Comparison of ENCODE assay signal across 21 cellular contexts in the genomic region with DNA sequence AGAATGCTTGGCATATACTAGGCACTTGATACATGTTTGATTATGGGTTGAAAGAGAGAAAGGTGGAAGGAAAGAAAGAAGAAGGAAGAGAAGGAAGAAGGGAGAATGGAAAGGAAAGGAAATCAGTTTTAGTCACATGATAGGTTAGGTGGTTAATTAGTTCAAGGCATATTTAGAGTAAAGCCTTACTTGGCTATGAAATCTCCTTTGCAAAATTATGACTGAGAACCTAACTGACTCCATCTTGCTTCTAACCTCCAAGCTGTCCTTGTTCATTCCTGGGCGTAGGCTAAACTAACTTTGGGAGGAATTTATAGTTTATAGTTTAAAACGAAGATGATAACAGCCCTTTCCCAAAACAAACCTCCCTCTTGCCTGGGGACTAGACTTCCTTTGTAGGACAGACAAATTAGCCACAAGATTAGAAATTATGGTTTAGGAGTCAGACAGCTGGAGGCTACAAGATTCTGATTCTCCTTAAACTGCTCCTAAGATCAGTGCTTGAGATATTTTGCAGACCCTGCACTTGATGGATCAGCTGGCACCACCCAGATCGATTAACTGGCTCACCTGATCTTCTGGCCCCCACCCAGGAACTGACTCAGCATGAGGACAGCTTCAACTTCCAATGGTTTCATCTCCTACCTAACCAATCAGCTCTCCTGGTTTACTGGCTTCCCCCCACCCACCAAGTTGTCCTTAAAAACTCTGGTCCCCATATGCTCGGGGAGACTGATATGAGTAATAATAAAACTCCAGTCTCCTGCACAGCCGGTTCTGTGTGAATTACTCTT. TPM values are rescaled to one million over a fixed set of nuclear protein-coding genes. Genes with fewer than 3 reads are reported as not detected.
DNase-seq lines count a peak whose midpoint lies in the region; ATAC-seq, FAIRE-seq and TF ChIP-seq lines count a peak whose summit lies in the region.
"Had no signal": no experiment of that assay in that cellular context is flagged by ENCODE, and none has a peak within 500 bp of the region (broad histone marks: within the 10 kb centered on the region; RNA-seq: fewer than 3 reads in every experiment).

No MANE protein-coding gene starts in this region.

- peaks cover 71% of the 10 kb centered on the region for H3K36me3 Mint-ChIP-seq in activated naive CD4-positive, alpha-beta T cell treated with anti-CD3 and anti-CD28 coated beads, Interleukin-2, amount 10 ng/mL, durations not matched to agents 7 days and 5 days

- ATAC-seq in HG02840 (IDR thresholded peaks at IDR 0.05; ENCODE audit: low FRiP score, unreplicated experiment): no peak
- no peak for ATAC-seq in HG03378 (IDR thresholded peaks at IDR 0.05; ENCODE audit: unreplicated experiment)
- ATAC-seq: left cardiac atrium had no signal

- H3K27me3 Mint-ChIP-seq in activated naive CD4-positive, alpha-beta T cell treated with anti-CD3 and anti-CD28 coated beads, Interleukin-2, amount 10 ng/mL, durations not matched to agents 7 days and 5 days: no peaks in the 10 kb centered on the region

- no peak overlapping the region for H3K4me3 Mint-ChIP-seq in activated naive CD4-positive, alpha-beta T cell treated with anti-CD3 and anti-CD28 coated beads, Interleukin-2, amount 10 ng/mL, durations not matched to agents 7 days and 5 days

- peaks cover 16% of the 10 kb centered on the region for H3K4me1 Mint-ChIP-seq in activated naive CD4-positive, alpha-beta T cell treated with anti-CD3 and anti-CD28 coated beads, Interleukin-2, amount 10 ng/mL, durations not matched to agents 7 days and 5 days

- POLR2A ChIA-PET in endothelial cell of umbilical vein (lab: Charles Lee): no interaction called here

- 72% methylated on average over 5 of the region's 5 CpGs for WGBS in smooth muscle cell (ENCODE audit: low lambda C conversion rate)

- H4K20me1 ChIP-seq in endothelial cell of umbilical vein (replicated peaks; ENCODE audit: control insufficient read depth, extremely low read depth, insufficient read depth, low read length): no peaks in the 10 kb centered on the region
- no peaks in the 10 kb centered on the region for H4K20me1 ChIP-seq in smooth muscle cell (ENCODE audit: low read depth)
- H4K20me1 ChIP-seq: BLaER1 treated with 17β-estradiol and CSF1 and Interleukin-3, amounts not matched to agents 10 nM and 100 nM had no signal

- no peaks in the 10 kb centered on the region for H3K27me3 ChIP-seq in endothelial cell of umbilical vein (ENCODE audit: control insufficient read depth in 2 of 2, insufficient read depth in 2 of 2, low read length in 2 of 2)
- no peaks in the 10 kb centered on the region for H3K27me3 ChIP-seq in smooth muscle cell (ENCODE audit: low read depth)
- H3K27me3 ChIP-seq: BLaER1 treated with 17β-estradiol and CSF1 and Interleukin-3, amounts not matched to agents 10 nM and 100 nM; esophagus squamous epithelium; neutrophil; uterus had no signal

- no peaks in the 10 kb centered on the region for H3K79me2 ChIP-seq in endothelial cell of umbilical vein (ENCODE audit: control insufficient read depth, insufficient read depth, low read length)
- no peaks in the 10 kb centered on the region for H3K79me2 ChIP-seq in smooth muscle cell (ENCODE audit: low read depth)

- no peaks in the 10 kb centered on the region for H3F3A ChIP-seq in smooth muscle cell (ENCODE audit: low read depth)

- no peaks in the 10 kb centered on the region for H3K9me3 Mint-ChIP-seq in activated naive CD4-positive, alpha-beta T cell treated with anti-CD3 and anti-CD28 coated beads, Interleukin-2, amount 10 ng/mL, durations not matched to agents 7 days and 5 days

- no peaks in the 10 kb centered on the region for H3K9me1 ChIP-seq in endothelial cell of umbilical vein (replicated peaks; ENCODE audit: control insufficient read depth, extremely low read depth, insufficient read depth, low read length)

- H3K27ac ChIP-seq in endothelial cell of umbilical vein (ENCODE audit: insufficient read depth, low read depth, low read length) (peak overlapping the region; percentile 37), smooth muscle cell (ENCODE audit: low read depth) (no peak overlapping the region)
- H3K27ac ChIP-seq: BLaER1 treated with 17β-estradiol and CSF1 and Interleukin-3, amounts not matched to agents 10 nM and 100 nM; esophagus squamous epithelium; neutrophil; uterus; VCaP had no signal

- peak overlapping the region; percentile 63 for H3K27ac Mint-ChIP-seq in activated naive CD4-positive, alpha-beta T cell treated with anti-CD3 and anti-CD28 coated beads, Interleukin-2, amount 10 ng/mL, durations not matched to agents 7 days and 5 days

- H2AFZ ChIP-seq in endothelial cell of umbilical vein (ENCODE audit: low read depth, low read length) (peak overlapping the region; percentile 45), smooth muscle cell (ENCODE audit: low read depth) (no peak overlapping the region)

- peak; percentile 44 for FAIRE-seq in endothelial cell of umbilical vein (lab: Jason Lieb, UNC)

- no TSS peak for BruUV-seq in endothelial cell of umbilical vein (replicated peaks; lab: Mats Ljungman, UMichigan)

- H3K9me3 ChIP-seq in endothelial cell of umbilical vein (replicated peaks; ENCODE audit: control insufficient read depth, insufficient read depth, low read length): no peaks in the 10 kb centered on the region
- H3K9me3 ChIP-seq in smooth muscle cell (replicated peaks; ENCODE audit: low read depth): no peaks in the 10 kb centered on the region
- H3K9me3 ChIP-seq: BLaER1 treated with 17β-estradiol and CSF1 and Interleukin-3, amounts not matched to agents 10 nM and 100 nM; esophagus squamous epithelium; neutrophil; uterus had no signal

- CTCF ChIA-PET in activated naive CD4-positive, alpha-beta T cell treated with anti-CD3 and anti-CD28 coated beads, Interleukin-2, amount 10 ng/mL, durations not matched to agents 7 days and 5 days (lab: Charles Lee): no interaction called here
- CTCF ChIA-PET in endothelial cell of umbilical vein (lab: Charles Lee): interaction anchor here (0.6 to 1.9 kb wide), 4 partner anchors 44 to 144 kb away, joined by 3 to 10 read pairs (median 3); no protein-coding TSS in a partner anchor

- TF ChIP-seq CTCF in endothelial cell of umbilical vein (IDR thresholded peaks at IDR 0.05; ENCODE audit: extremely low read depth in 1 of 2, insufficient read depth in 1 of 2, low read depth in 1 of 2, low read length in 2 of 2) (no peak), smooth muscle cell (IDR thresholded peaks at IDR 0.05; ENCODE audit: borderline replicate concordance, insufficient read depth, poor library complexity, severe bottlenecking) (no peak)

- H3K4me3 ChIP-seq in endothelial cell of umbilical vein (replicated peaks in 1 of 3; ENCODE audit: insufficient read depth in 1 of 3, low read depth in 1 of 3, low read length in 3 of 3) (no peak overlapping the region), smooth muscle cell (no peak overlapping the region)
- H3K4me3 ChIP-seq: BLaER1 treated with 17β-estradiol and CSF1 and Interleukin-3, amounts not matched to agents 10 nM and 100 nM; esophagus squamous epithelium; uterus had no signal

- dilution Hi-C loops in endothelial cell of umbilical vein (cut with MboI; ENCODE audit: extremely low pct_ligation_motif_present, low sequenced_read_pairs): no loop called here

- no peaks in the 10 kb centered on the region for H3K36me3 ChIP-seq in endothelial cell of umbilical vein (ENCODE audit: control insufficient read depth in 2 of 2, extremely low read depth in 1 of 2, insufficient read depth in 2 of 2, low read length in 2 of 2)
- no peaks in the 10 kb centered on the region for H3K36me3 ChIP-seq in smooth muscle cell (ENCODE audit: low read depth)
- H3K36me3 ChIP-seq: BLaER1 treated with 17β-estradiol and CSF1 and Interleukin-3, amounts not matched to agents 10 nM and 100 nM; esophagus squamous epithelium; neutrophil; uterus had no signal

- H3K9ac ChIP-seq in endothelial cell of umbilical vein (replicated peaks; ENCODE audit: extremely low read depth, insufficient read depth, low read length) (no peak overlapping the region), smooth muscle cell (ENCODE audit: low read depth) (no peak overlapping the region)
- H3K9ac ChIP-seq: BLaER1 treated with 17β-estradiol and CSF1 and Interleukin-3, amounts not matched to agents 10 nM and 100 nM had no signal

- no peak for DNase-seq in activated naive CD4-positive, alpha-beta T cell treated with anti-CD3 and anti-CD28 coated beads, Interleukin-2, amount 10 ng/mL, durations not matched to agents 7 days and 5 days
- DNase-seq in activated naive CD4-positive, alpha-beta T cell (lab: John Stamatoyannopoulos, UW): no peak
- peak; percentile 20 for DNase-seq in T1000 (lab: John Stamatoyannopoulos, UW)
- DNase-seq in endothelial cell of umbilical vein (ENCODE audit: low read depth, low spot score): no peak
- no peak for DNase-seq in HuH-7 (ENCODE audit: low spot score)
- DNase-seq in smooth muscle cell (lab: John Stamatoyannopoulos, UW; ENCODE audit: unreplicated experiment): no peak
- DNase-seq: activated CD8-positive, alpha-beta memory T cell treated with anti-CD3 and anti-CD28 coated beads for 24 hours; caudate nucleus; DMS 273 treated with DMSO at 0.1 percent for 48 hours; esophagus squamous epithelium; GDM1; left cardiac atrium; NCI-H1105 treated with DMSO at 0.1 percent for 48 hours; NCI-H510A; Right ventricle myocardium superior; uterus had no signal

- H3K4me1 ChIP-seq in endothelial cell of umbilical vein (ENCODE audit: control insufficient read depth, extremely low read depth, insufficient read depth, low read length) (peaks cover 28% of the 10 kb centered on the region), smooth muscle cell (ENCODE audit: low read depth) (no peaks in the 10 kb centered on the region)
- H3K4me1 ChIP-seq: esophagus squamous epithelium, uterus had no signal

- TF ChIP-seq POLR2A in endothelial cell of umbilical vein (IDR thresholded peaks at IDR 0.05; ENCODE audit: low read depth, low read length): no peak

- intact Hi-C loops in endothelial cell of umbilical vein (cut with micrococcal nuclease): no loop called here

- H3K4me2 ChIP-seq in endothelial cell of umbilical vein (ENCODE audit: insufficient read depth, low read length) (peak overlapping the region; percentile 74), smooth muscle cell (no peak overlapping the region)
- H3K4me2 ChIP-seq: BLaER1 treated with 17β-estradiol and CSF1 and Interleukin-3, amounts not matched to agents 10 nM and 100 nM had no signal

TF ChIP-seq in endothelial cell of umbilical vein, 7 proteins besides CTCF, POLR2A, EP300 and RAD21 (continues in another document):
- no peak for TF ChIP-seq EZH2 (IDR thresholded peaks at IDR 0.05; ENCODE audit: borderline replicate concordance, low read depth, low read length, severe bottlenecking)

RNA-seq across cellular contexts. Expression of a gene that starts 55.0 kb away (rescaled TPM):
- total RNA-seq in endothelial cell of umbilical vein (0.58 and 0.97 TPM in 2 replicates), smooth muscle cell (0.09 and 0.18 TPM in 2 replicates)
- polyA plus RNA-seq in endothelial cell of umbilical vein (0.26 TPM in 1 of 2 replicates, not detected in the other), smooth muscle cell (not detected in 2 replicates)
- polyA plus RNA-seq in endothelial cell of umbilical vein (2011; cell fraction: cytosol; rRNA removed): 0.34 and 0.41 TPM in 2 replicates
- polyA plus RNA-seq in endothelial cell of umbilical vein (2011; cell fraction: nucleus; rRNA removed): 0.08 and 0.25 TPM in 2 replicates
- polyA plus RNA-seq in endothelial cell of umbilical vein (2012): 0.38 and 1.9 TPM in 2 replicates
- 0.24 TPM in 1 of 2 replicates, not detected in the other for polyA minus RNA-seq in endothelial cell of umbilical vein
- not detected for polyA minus RNA-seq in endothelial cell of umbilical vein (2011; cell fraction: cytosol; rRNA and poly(A)+ RNA removed)
- not detected in 2 replicates for polyA minus RNA-seq in endothelial cell of umbilical vein (2011; cell fraction: nucleus; rRNA and poly(A)+ RNA removed)
